16 cellular contexts compared by ENCODE assay signal in genomic region chr1:70042090-70042716, GRCh38.
DNase-seq lines count a peak whose midpoint lies in the region; ATAC-seq and TF ChIP-seq lines count a peak whose summit lies in the region.
"Had no signal": no experiment of that assay in that cellular context is flagged by ENCODE, and none has a peak within 500 bp of the region (broad histone marks: within the 10 kb centered on the region; RNA-seq: fewer than 3 reads in every experiment).

No MANE protein-coding gene starts in this region.

- WGBS in esophagus squamous epithelium, 2 donors: 60 to 81% methylated on average over 3 of the region's 3 CpGs

- no peak overlapping the region for H3K4me3 ChIP-seq in esophagus squamous epithelium
- H3K4me3 ChIP-seq: heart left ventricle, lower lobe of right lung, ovary had no signal

- no peaks in the 10 kb centered on the region for H3K9me3 ChIP-seq in esophagus squamous epithelium
- H3K9me3 ChIP-seq: heart left ventricle, lower lobe of right lung, ovary had no signal

- intact Hi-C loops in activated T-helper 2 cell treated with anti-CD3 and anti-CD28 coated beads, Interferon-gamma antibody, Interleukin-2, Interleukin-4, amounts not matched to agents 10 μg/mL and 5 μg/mL and 100 μg/mL, durations not matched to agents 14 hours and 24 hours and 36 hours (cut with micrococcal nuclease): no loop called here
- intact Hi-C loops in esophagus squamous epithelium (cut with DNase I): no loop called here

- H3K4me1 Mint-ChIP-seq in activated T-helper 2 cell treated with anti-CD3 and anti-CD28 coated beads, Interferon-gamma antibody, Interleukin-2, Interleukin-4, amounts not matched to agents 10 μg/mL and 5 μg/mL and 100 μg/mL, durations not matched to agents 14 hours and 24 hours and 36 hours (ENCODE audit: low read depth): no peaks in the 10 kb centered on the region
- H3K4me1 Mint-ChIP-seq: stimulated activated effector memory CD8-positive, alpha-beta T cell treated with anti-CD3 and anti-CD28 coated beads, Interleukin-12 subunit alpha, Interleukin-12 subunit beta, amount 100 ng/mL, for 72 hours had no signal

- H3K4me1 ChIP-seq in esophagus squamous epithelium: peaks cover 0 to 9% (median 4%) of the 10 kb centered on the region in 3 donors
- H3K4me1 ChIP-seq: lower lobe of right lung had no signal

- no peaks in the 10 kb centered on the region for H3K36me3 ChIP-seq in esophagus squamous epithelium
- H3K36me3 ChIP-seq: heart left ventricle, lower lobe of right lung, ovary had no signal

- no peaks in the 10 kb centered on the region for H3K9me3 Mint-ChIP-seq in activated T-helper 2 cell treated with anti-CD3 and anti-CD28 coated beads, Interferon-gamma antibody, Interleukin-2, Interleukin-4, amounts not matched to agents 10 μg/mL and 5 μg/mL and 100 μg/mL, durations not matched to agents 14 hours and 24 hours and 36 hours
- H3K9me3 Mint-ChIP-seq: stimulated activated effector memory CD8-positive, alpha-beta T cell treated with anti-CD3 and anti-CD28 coated beads, Interleukin-12 subunit alpha, Interleukin-12 subunit beta, amount 100 ng/mL, for 72 hours had no signal

- ATAC-seq in HG03378 (IDR thresholded peaks at IDR 0.05; ENCODE audit: unreplicated experiment): peak; percentile 54
- ATAC-seq: stimulated activated effector memory CD8-positive, alpha-beta T cell treated with anti-CD3 and anti-CD28 coated beads, Interleukin-12 subunit alpha, Interleukin-12 subunit beta, amount 100 ng/mL, for 72 hours had no signal

- TF ChIP-seq CTCF in esophagus squamous epithelium (IDR thresholded peaks at IDR 0.05): no peak

- H3K27ac Mint-ChIP-seq in activated T-helper 2 cell treated with anti-CD3 and anti-CD28 coated beads, Interferon-gamma antibody, Interleukin-2, Interleukin-4, amounts not matched to agents 10 μg/mL and 5 μg/mL and 100 μg/mL, durations not matched to agents 14 hours and 24 hours and 36 hours: no peak overlapping the region
- H3K27ac Mint-ChIP-seq: stimulated activated effector memory CD8-positive, alpha-beta T cell treated with anti-CD3 and anti-CD28 coated beads, Interleukin-12 subunit alpha, Interleukin-12 subunit beta, amount 100 ng/mL, for 72 hours had no signal

- no peaks in the 10 kb centered on the region for H3K27me3 Mint-ChIP-seq in activated T-helper 2 cell treated with anti-CD3 and anti-CD28 coated beads, Interferon-gamma antibody, Interleukin-2, Interleukin-4, amounts not matched to agents 10 μg/mL and 5 μg/mL and 100 μg/mL, durations not matched to agents 14 hours and 24 hours and 36 hours (ENCODE audit: low read depth)

- no peak overlapping the region for H3K27ac ChIP-seq in esophagus squamous epithelium
- H3K27ac ChIP-seq: heart left ventricle, lower lobe of right lung, ovary had no signal

- H3K36me3 Mint-ChIP-seq in activated T-helper 2 cell treated with anti-CD3 and anti-CD28 coated beads, Interferon-gamma antibody, Interleukin-2, Interleukin-4, amounts not matched to agents 10 μg/mL and 5 μg/mL and 100 μg/mL, durations not matched to agents 14 hours and 24 hours and 36 hours (ENCODE audit: low read depth): no peaks in the 10 kb centered on the region
- H3K36me3 Mint-ChIP-seq: stimulated activated effector memory CD8-positive, alpha-beta T cell treated with anti-CD3 and anti-CD28 coated beads, Interleukin-12 subunit alpha, Interleukin-12 subunit beta, amount 100 ng/mL, for 72 hours had no signal

- no peaks in the 10 kb centered on the region for H3K27me3 ChIP-seq in esophagus squamous epithelium
- H3K27me3 ChIP-seq: heart left ventricle, ovary had no signal

- H3K4me3 Mint-ChIP-seq in activated T-helper 2 cell treated with anti-CD3 and anti-CD28 coated beads, Interferon-gamma antibody, Interleukin-2, Interleukin-4, amounts not matched to agents 10 μg/mL and 5 μg/mL and 100 μg/mL, durations not matched to agents 14 hours and 24 hours and 36 hours (ENCODE audit: low read depth): no peak overlapping the region
- H3K4me3 Mint-ChIP-seq: stimulated activated effector memory CD8-positive, alpha-beta T cell treated with anti-CD3 and anti-CD28 coated beads, Interleukin-12 subunit alpha, Interleukin-12 subunit beta, amount 100 ng/mL, for 72 hours had no signal

- TF ChIP-seq POLR2A in esophagus squamous epithelium (IDR thresholded peaks at IDR 0.05): no peak

- DNase-seq in EL (peak; percentile 4), SKM-1 treated with dmso at 0.1 percent for 144 hours (lab: John Stamatoyannopoulos, UW; ENCODE audit: unreplicated experiment) (peak; percentile 76), foreskin melanocyte (peak; percentile 44), nucleus accumbens (lab: John Stamatoyannopoulos, UW) (no peak), NCI-H345 (lab: John Stamatoyannopoulos, UW) (no peak), esophagus squamous epithelium (lab: John Stamatoyannopoulos, UW) (no peak)
- no peak for DNase-seq in activated T-helper 2 cell treated with anti-CD3 and anti-CD28 coated beads, Interferon-gamma antibody, Interleukin-2, Interleukin-4, amounts not matched to agents 10 μg/mL and 5 μg/mL and 100 μg/mL, durations not matched to agents 14 hours and 24 hours and 36 hours (ENCODE audit: low spot score)
- DNase-seq: activated CD4-positive, CD25-positive, alpha-beta regulatory T cell; DMS79 treated with DMSO at 0.1 percent for 48 hours; effector memory CD4-positive, alpha-beta T cell; heart left ventricle; lower lobe of right lung; ovary; stimulated activated CD4-positive, alpha-beta T cell treated with anti-CD3 and anti-CD28 coated beads, Interleukin-1b, Interleukin-23, amount 100 ng/mL, for 48 hours had no signal

Comparison
In these comparisons a context has a peak if more than half of its experiments do, and no peak if none do; other contexts are left out.
1. DNase-seq: peak in EL (single experiment), SKM-1 treated with dmso at 0.1 percent for 144 hours (single experiment) and foreskin melanocyte (single experiment); none in nucleus accumbens (0 of 56), activated T-helper 2 cell treated with anti-CD3 and anti-CD28 coated beads, Interferon-gamma antibody, Interleukin-2, Interleukin-4, amounts not matched to agents 10 μg/mL and 5 μg/mL and 100 μg/mL, durations not matched to agents 14 hours and 24 hours and 36 hours (single experiment), NCI-H345 (single experiment) and esophagus squamous epithelium (single experiment).